17 cellular contexts compared by ENCODE assay signal in genomic region chr3:50330330-50330729, GRCh38. TPM values are rescaled to one million over a fixed set of nuclear protein-coding genes. Genes with fewer than 3 reads are reported as not detected.
DNase-seq lines count a peak whose midpoint lies in the region; ATAC-seq and TF ChIP-seq lines count a peak whose summit lies in the region.
"Had no signal": no experiment of that assay in that cellular context is flagged by ENCODE, and none has a peak within 500 bp of the region (broad histone marks: within the 10 kb centered on the region; RNA-seq: fewer than 3 reads in every experiment).

No MANE protein-coding gene starts in this region.

- no peak overlapping the region for H3K4me3 Mint-ChIP-seq in activated CD8-positive, alpha-beta memory T cell treated with anti-CD3 and anti-CD28 coated beads, Interleukin-2, amount 10 ng/mL, durations not matched to agents 7 days and 5 days
- H3K4me3 Mint-ChIP-seq in stimulated activated naive CD8-positive, alpha-beta T cell treated with anti-CD3 and anti-CD28 coated beads, Interleukin-15, Interleukin-2, amounts not matched to agents 100 ng/mL and 50 ng/mL, for 24 hours: no peak overlapping the region
- H3K4me3 Mint-ChIP-seq in neural crest cell: peak overlapping the region; percentile 59
- H3K4me3 Mint-ChIP-seq in naive thymus-derived CD8-positive, alpha-beta T cell: peak overlapping the region in 1 of 10 donors; percentile 14
- H3K4me3 Mint-ChIP-seq: CD14-positive monocyte had no signal

- CTCF ChIA-PET in activated CD8-positive, alpha-beta memory T cell treated with anti-CD3 and anti-CD28 coated beads, Interleukin-2, amount 10 ng/mL, durations not matched to agents 7 days and 5 days (lab: Charles Lee): interaction anchor here (18.0 kb wide), 1 partner anchor 31 kb away, joined by 266 read pairs; the partner anchor contains the start of genes HYAL1, HYAL3, IFRD2 and NAA80

- H3K27ac Mint-ChIP-seq in activated CD8-positive, alpha-beta memory T cell treated with anti-CD3 and anti-CD28 coated beads, Interleukin-2, amount 10 ng/mL, durations not matched to agents 7 days and 5 days: peak overlapping the region; percentile 28
- peak overlapping the region; percentile 37 for H3K27ac Mint-ChIP-seq in stimulated activated naive CD8-positive, alpha-beta T cell treated with anti-CD3 and anti-CD28 coated beads, Interleukin-15, Interleukin-2, amounts not matched to agents 100 ng/mL and 50 ng/mL, for 24 hours
- no peak overlapping the region for H3K27ac Mint-ChIP-seq in neural crest cell (ENCODE audit: unreplicated experiment)
- H3K27ac Mint-ChIP-seq in naive thymus-derived CD8-positive, alpha-beta T cell: peak overlapping the region in 3 of 10 donors; percentile 32 to 84 (median 49)

- no peak for ATAC-seq in activated CD8-positive, alpha-beta memory T cell treated with anti-CD3 and anti-CD28 coated beads, Interleukin-2, amount 10 ng/mL, durations not matched to agents 7 days and 5 days
- no peak for ATAC-seq in stimulated activated naive CD8-positive, alpha-beta T cell treated with anti-CD3 and anti-CD28 coated beads, Interleukin-15, Interleukin-2, amounts not matched to agents 100 U/mL and 50 U/mL, for 24 hours
- ATAC-seq in naive thymus-derived CD8-positive, alpha-beta T cell: no peak
- ATAC-seq: Panc1 had no signal

- no peak for TF ChIP-seq CTCF in neural crest cell (conservative IDR thresholded peaks at IDR 0.05)

- H3K36me3 Mint-ChIP-seq in activated CD8-positive, alpha-beta memory T cell treated with anti-CD3 and anti-CD28 coated beads, Interleukin-2, amount 10 ng/mL, durations not matched to agents 7 days and 5 days: peaks cover 46% of the 10 kb centered on the region
- peaks cover 44% of the 10 kb centered on the region for H3K36me3 Mint-ChIP-seq in stimulated activated naive CD8-positive, alpha-beta T cell treated with anti-CD3 and anti-CD28 coated beads, Interleukin-15, Interleukin-2, amounts not matched to agents 100 ng/mL and 50 ng/mL, for 24 hours (ENCODE audit: low read depth)
- peaks cover 5% of the 10 kb centered on the region for H3K36me3 Mint-ChIP-seq in neural crest cell (ENCODE audit: low read depth)
- peaks cover 0 to 39% (median 0%) of the 10 kb centered on the region in 3 donors for H3K36me3 Mint-ChIP-seq in naive thymus-derived CD8-positive, alpha-beta T cell

- no peaks in the 10 kb centered on the region for H3K27me3 Mint-ChIP-seq in activated CD8-positive, alpha-beta memory T cell treated with anti-CD3 and anti-CD28 coated beads, Interleukin-2, amount 10 ng/mL, durations not matched to agents 7 days and 5 days
- no peaks in the 10 kb centered on the region for H3K27me3 Mint-ChIP-seq in stimulated activated naive CD8-positive, alpha-beta T cell treated with anti-CD3 and anti-CD28 coated beads, Interleukin-15, Interleukin-2, amounts not matched to agents 100 ng/mL and 50 ng/mL, for 24 hours
- H3K27me3 Mint-ChIP-seq in neural crest cell (ENCODE audit: low read depth): no peaks in the 10 kb centered on the region
- H3K27me3 Mint-ChIP-seq in naive thymus-derived CD8-positive, alpha-beta T cell: no peaks in the 10 kb centered on the region

- POLR2A ChIA-PET in naive thymus-derived CD8-positive, alpha-beta T cell (lab: Charles Lee): interaction anchor here (0.5 to 2.5 kb wide), 2 partner anchors 11 to 104 kb away, joined by 4 to 14 read pairs; partner anchors contain the start of gene RASSF1

- no peaks in the 10 kb centered on the region for H3K9me3 Mint-ChIP-seq in activated CD8-positive, alpha-beta memory T cell treated with anti-CD3 and anti-CD28 coated beads, Interleukin-2, amount 10 ng/mL, durations not matched to agents 7 days and 5 days (ENCODE audit: low read depth)
- no peaks in the 10 kb centered on the region for H3K9me3 Mint-ChIP-seq in stimulated activated naive CD8-positive, alpha-beta T cell treated with anti-CD3 and anti-CD28 coated beads, Interleukin-15, Interleukin-2, amounts not matched to agents 100 ng/mL and 50 ng/mL, for 24 hours
- no peaks in the 10 kb centered on the region for H3K9me3 Mint-ChIP-seq in neural crest cell
- no peaks in the 10 kb centered on the region for H3K9me3 Mint-ChIP-seq in naive thymus-derived CD8-positive, alpha-beta T cell
- H3K9me3 Mint-ChIP-seq: CD14-positive monocyte had no signal

- peaks cover 51% of the 10 kb centered on the region for H3K4me1 Mint-ChIP-seq in activated CD8-positive, alpha-beta memory T cell treated with anti-CD3 and anti-CD28 coated beads, Interleukin-2, amount 10 ng/mL, durations not matched to agents 7 days and 5 days
- peaks cover 46% of the 10 kb centered on the region for H3K4me1 Mint-ChIP-seq in stimulated activated naive CD8-positive, alpha-beta T cell treated with anti-CD3 and anti-CD28 coated beads, Interleukin-15, Interleukin-2, amounts not matched to agents 100 ng/mL and 50 ng/mL, for 24 hours (ENCODE audit: low read depth)
- peaks cover 22% of the 10 kb centered on the region for H3K4me1 Mint-ChIP-seq in neural crest cell
- H3K4me1 Mint-ChIP-seq in naive thymus-derived CD8-positive, alpha-beta T cell: peaks cover 13 to 52% (median 42%) of the 10 kb centered on the region in 4 donors

- no peak for DNase-seq in activated CD8-positive, alpha-beta memory T cell treated with anti-CD3 and anti-CD28 coated beads, Interleukin-2, amount 10 ng/mL, durations not matched to agents 7 days and 5 days
- no peak for DNase-seq in activated CD8-positive, alpha-beta memory T cell treated with anti-CD3 and anti-CD28 coated beads, Interleukin-2, amount 50 U/mL, for 4 hours
- no peak for DNase-seq in stimulated activated naive CD8-positive, alpha-beta T cell treated with anti-CD3 and anti-CD28 coated beads, Interleukin-15, Interleukin-2, amounts not matched to agents 100 U/mL and 50 U/mL, for 24 hours
- DNase-seq in neural crest cell (ENCODE audit: low read depth, low spot score): no peak
- no peak for DNase-seq in naive thymus-derived CD8-positive, alpha-beta T cell
- no peak for DNase-seq in central memory CD4-positive, alpha-beta T cell
- DNase-seq: 8988T, Kasumi-1, NCI-H1417, NCI-H1694 treated with DMSO at 0.1 percent for 48 hours, NCI-H2081 treated with DMSO at 0.1 percent for 48 hours, NCI-H2171 treated with DMSO at 0.1 percent for 48 hours, NCI-H524 treated with DMSO at 0.1 percent for 48 hours, NCI-H82 had no signal

RNA-seq across cellular contexts. Expression of gene TUSC2, which starts 2.3 kb away (rescaled TPM):
- 10 to 100 TPM; 20.4 to 25.0 TPM for total RNA-seq in activated CD8-positive, alpha-beta memory T cell treated with anti-CD3 and anti-CD28 coated beads, Interleukin-2, amount 10 ng/mL, durations not matched to agents 7 days and 5 days
- total RNA-seq in neural crest cell: 35.0 and 35.5 TPM in 2 replicates
- 10 to 100 TPM; 21.8 to 22.7 TPM for total RNA-seq in naive thymus-derived CD8-positive, alpha-beta T cell
- polyA plus RNA-seq in naive thymus-derived CD8-positive, alpha-beta T cell: 10 to 100 TPM; 48.4 to 54.3 (median 53.7) TPM

RNA-seq across cellular contexts. Expression of gene HYAL2, which starts 7.8 kb away (rescaled TPM):
- 1 to 10 TPM; 7.4 TPM for total RNA-seq in activated CD8-positive, alpha-beta memory T cell treated with anti-CD3 and anti-CD28 coated beads, Interleukin-2, amount 10 ng/mL, durations not matched to agents 7 days and 5 days
- total RNA-seq in neural crest cell: 73.0 and 78.0 TPM in 2 replicates
- total RNA-seq in naive thymus-derived CD8-positive, alpha-beta T cell: 1 to 10 TPM; 2.0 to 2.5 TPM
- polyA plus RNA-seq in naive thymus-derived CD8-positive, alpha-beta T cell: 1 to 10 TPM; 1.8 to 6.1 (median 3.4) TPM

RNA-seq across cellular contexts. Expression of gene RASSF1, which starts 10.3 kb away (rescaled TPM):
- total RNA-seq in activated CD8-positive, alpha-beta memory T cell treated with anti-CD3 and anti-CD28 coated beads, Interleukin-2, amount 10 ng/mL, durations not matched to agents 7 days and 5 days: 100 to 1,000 TPM; 124 to 205 TPM
- total RNA-seq in neural crest cell: 15.1 and 16.8 TPM in 2 replicates
- 10 to 100 TPM; 67.3 to 70.8 TPM for total RNA-seq in naive thymus-derived CD8-positive, alpha-beta T cell
- polyA plus RNA-seq in naive thymus-derived CD8-positive, alpha-beta T cell: 10 to 100 TPM; 50.8 to 87.6 (median 68.1) TPM

RNA-seq across cellular contexts. Expression of gene ZMYND10, which starts 15.2 kb away (rescaled TPM):
- 1 to 10 TPM; 2.4 to 2.9 TPM for total RNA-seq in activated CD8-positive, alpha-beta memory T cell treated with anti-CD3 and anti-CD28 coated beads, Interleukin-2, amount 10 ng/mL, durations not matched to agents 7 days and 5 days
- total RNA-seq in neural crest cell: 2.3 and 2.5 TPM in 2 replicates
- total RNA-seq in naive thymus-derived CD8-positive, alpha-beta T cell: 1 to 10 TPM; 3.6 to 4.0 TPM
- polyA plus RNA-seq in naive thymus-derived CD8-positive, alpha-beta T cell: not detected

RNA-seq across cellular contexts. Expression of gene NPRL2, which starts 20.2 kb away (rescaled TPM):
- 10 to 100 TPM; 45.3 to 49.7 TPM for total RNA-seq in activated CD8-positive, alpha-beta memory T cell treated with anti-CD3 and anti-CD28 coated beads, Interleukin-2, amount 10 ng/mL, durations not matched to agents 7 days and 5 days
- total RNA-seq in neural crest cell: 29.7 and 30.6 TPM in 2 replicates
- total RNA-seq in naive thymus-derived CD8-positive, alpha-beta T cell: 10 to 100 TPM; 52.8 to 63.8 TPM
- polyA plus RNA-seq in naive thymus-derived CD8-positive, alpha-beta T cell: 10 to 100 TPM; 36.2 to 45.3 (median 36.4) TPM
